In the genomic region with DNA sequence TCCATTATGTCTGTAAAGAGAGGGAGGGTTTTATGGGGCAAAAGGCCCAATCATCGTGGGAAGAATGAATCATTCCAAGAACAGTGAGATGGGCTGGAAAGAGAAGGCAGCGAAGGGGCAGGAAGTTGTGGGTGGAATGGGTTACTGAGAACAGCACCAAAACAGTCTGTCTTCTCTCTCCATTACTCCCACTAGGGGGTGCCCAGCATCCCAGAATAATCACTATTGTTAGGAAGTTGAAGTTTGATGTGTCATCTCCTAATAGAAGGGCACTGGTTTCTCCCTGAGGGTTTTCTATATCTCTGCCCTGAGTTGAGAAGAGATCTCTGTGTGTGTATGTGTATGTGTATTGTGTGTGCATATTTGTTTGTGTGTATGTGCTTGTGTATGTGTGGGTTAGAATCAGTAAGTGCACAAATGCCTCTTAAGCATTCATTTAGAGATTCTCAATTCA, we compare ENCODE assay signal across 8 cellular contexts.
A peak's percentile ranks its signal among the peaks of the same experiment; 100 is the strongest.
DNase-seq lines count a peak whose midpoint lies in the region; ATAC-seq, FAIRE-seq and TF ChIP-seq lines count a peak whose summit lies in the region.

No MANE protein-coding gene starts in this region.

- H3K9me1 ChIP-seq in K562 (ENCODE audit: control insufficient read depth, insufficient read depth, low read length) = no peaks in the 10 kb centered on the region

- intact Hi-C loops in K562 (cut with micrococcal nuclease) = loop anchor here (1.0 to 10.0 kb wide), 6 partner anchors 76 to 279 kb away; partner anchors contain the start of gene MAP4K3

- no peaks in the 10 kb centered on the region for H3K79me2 ChIP-seq in K562 (ENCODE audit: control insufficient read depth, insufficient read depth, low read length)

- no peak overlapping the region for H3K4me3 Mint-ChIP-seq in effector memory CD8-positive, alpha-beta T cell

- no peaks in the 10 kb centered on the region for H4K20me1 ChIP-seq in K562 (replicated peaks; ENCODE audit: control insufficient read depth, insufficient read depth, low read length)

- H3K9me3 ChIP-seq in SJCRH30 (replicated peaks) (no peaks in the 10 kb centered on the region), K562 (replicated peaks; ENCODE audit: control insufficient read depth, insufficient read depth, low read depth, low read length) (no peaks in the 10 kb centered on the region)

- in situ Hi-C loops in K562 (cut with MboI) = no loop called here

- H3K4me1 ChIP-seq in SJCRH30 (peaks cover 14% of the 10 kb centered on the region), K562 (replicated peaks in 1 of 2; ENCODE audit: control insufficient read depth in 2 of 2, insufficient read depth in 2 of 2, low read length in 2 of 2) (peaks cover 27 to 53% of the 10 kb centered on the region in 2 experiments)

- H3K36me3 ChIP-seq in SJCRH30 (no peaks in the 10 kb centered on the region), K562 (ENCODE audit: control insufficient read depth, insufficient read depth, low read length) (no peaks in the 10 kb centered on the region)

- 5% methylated on average over 2 of the region's 2 CpGs for WGBS in K562 (ENCODE audit: insufficient coverage, low coverage, missing lambda C conversion rate)

- DNase-seq in ELF-1 (ENCODE audit: low read depth, low spot score) (peak; percentile 55), SJCRH30 (peak; percentile 70 to 84), K562 (ENCODE audit: extremely low read depth in 1 of 4, low spot score in 3 of 4) (peak; percentile 69 to 87 (median 73)), kidney glomerular epithelial cell (lab: John Stamatoyannopoulos, UW) (peak; percentile 98)
- DNase-seq in stimulated activated CD4-positive, alpha-beta T cell treated with anti-CD3 and anti-CD28 coated beads, Interleukin-4, amount 100 ng/mL, for 24 hours = peak; percentile 86
- DNase-seq in effector memory CD8-positive, alpha-beta T cell = no peak

- H3K27me3 Mint-ChIP-seq in effector memory CD8-positive, alpha-beta T cell = no peaks in the 10 kb centered on the region

- CTCF ChIA-PET in K562 (lab: Yijun Ruan, JAX; ENCODE audit: low intra/inter-chr PET ratio) = no interaction called here

- 0 out of 4 replicates have a peak overlapping the region, but pooled peaks of 1 of the 2 experiments have one; percentile 7 for H3K9ac ChIP-seq in K562 (ENCODE audit: insufficient read depth in 1 of 2, low read depth in 2 of 2, low read length in 2 of 2)

- H3K27ac ChIP-seq in SJCRH30 (no peak overlapping the region), K562 (ENCODE audit: extremely low read depth, low read depth, low read length) (peak overlapping the region; percentile 77)

- no peak for TF ChIP-seq POLR2A in K562 (conservative IDR thresholded peaks at IDR 0.05)

- H3K4me1 Mint-ChIP-seq in effector memory CD8-positive, alpha-beta T cell (ENCODE audit: low read depth in 2 of 2) = peaks cover 0 to 2% of the 10 kb centered on the region in 2 donors

- no peaks in the 10 kb centered on the region for H3K27me3 ChIP-seq in SJCRH30
- no peaks in the 10 kb centered on the region for H3K27me3 ChIP-seq in K562 (ENCODE audit: control insufficient read depth in 2 of 2, insufficient read depth in 2 of 2, low read length in 2 of 2)

- no TSS peak for BruUV-seq in K562 (replicated peaks; lab: Mats Ljungman, UMichigan)

- no peak for TF ChIP-seq EP300 in K562 (IDR thresholded peaks at IDR 0.05; ENCODE audit: low read length)

- no peaks in the 10 kb centered on the region for H3K9me3 Mint-ChIP-seq in effector memory CD8-positive, alpha-beta T cell

- H3K4me3 ChIP-seq in SJCRH30 (no peak overlapping the region), K562 (no peak overlapping the region)

- TF ChIP-seq RAD21 in K562 (CRISPR knock-in tag; conservative IDR thresholded peaks at IDR 0.05 in 1 of 2, IDR thresholded peaks at IDR 0.05 in 1 of 2) = peak; percentile 73 to 86

- peak overlapping the region; percentile 84; the same call in 1 of the 2 replicates for H2AFZ ChIP-seq in K562 (ENCODE audit: low read depth, low read length)

- POLR2A ChIA-PET in K562 (lab: Yijun Ruan, JAX) = interaction anchor here (0.7 to 0.9 kb wide), 2 partner anchors 10 to 21 kb away, joined by 3 read pairs; no protein-coding TSS in a partner anchor

- peak; percentile 61 for FAIRE-seq in K562 (lab: Jason Lieb, UNC)

- ATAC-seq in GM19467 (IDR thresholded peaks at IDR 0.05; ENCODE audit: unreplicated experiment) = peak; percentile 90
- ATAC-seq in HG03558 (IDR thresholded peaks at IDR 0.05; ENCODE audit: extremely low read depth, unreplicated experiment) = peak; percentile 80
- peak; percentile 75 for ATAC-seq in K562
- ATAC-seq in effector memory CD8-positive, alpha-beta T cell (replicated peaks) = no peak

- H3K27ac Mint-ChIP-seq in effector memory CD8-positive, alpha-beta T cell = no peak overlapping the region

- no peak overlapping the region for H3K4me2 ChIP-seq in K562 (ENCODE audit: insufficient read depth, low read length)

- TF ChIP-seq CTCF in K562 (IDR thresholded peaks at IDR 0.05 in 2 of 3, conservative IDR thresholded peaks at IDR 0.05 in 1 of 3; ENCODE audit: insufficient read depth in 2 of 3, low read depth in 1 of 3, low read length in 3 of 3) = peak; percentile 63 to 81 (median 72)

- no peaks in the 10 kb centered on the region for H3K36me3 Mint-ChIP-seq in effector memory CD8-positive, alpha-beta T cell (ENCODE audit: insufficient read depth)

TF ChIP-seq in K562, 482 proteins besides CTCF, POLR2A, EP300 and RAD21 (continues in another document):
- peak in 1 of 2 experiments; percentile 31; a peak in 1 of 4 replicates for TF ChIP-seq ARNT (IDR thresholded peaks at IDR 0.05)
- no peak for TF ChIP-seq ZNF77 (CRISPR knock-in tag; IDR thresholded peaks at IDR 0.05)
- peak; percentile 29; the same call in 1 of the 2 replicates for TF ChIP-seq NBN (IDR thresholded peaks at IDR 0.05; ENCODE audit: low read depth)
- no peak for TF ChIP-seq WHSC1 (IDR thresholded peaks at IDR 0.05; ENCODE audit: low read length)
- TF ChIP-seq RBM22 (IDR thresholded peaks at IDR 0.05; ENCODE audit: low read depth, low read length, poor library complexity, severe bottlenecking) = no peak
- no peak for TF ChIP-seq NCOR1 (IDR thresholded peaks at IDR 0.05)
- no peak for TF ChIP-seq PURB (CRISPR knock-in tag; IDR thresholded peaks at IDR 0.05; ENCODE audit: low read depth)
- TF ChIP-seq HNRNPK (IDR thresholded peaks at IDR 0.05; ENCODE audit: low read depth, low read length, poor library complexity, severe bottlenecking) = no peak
- TF ChIP-seq SOX6 (IDR thresholded peaks at IDR 0.05) = peak; percentile 81
- TF ChIP-seq ZSCAN32 (CRISPR knock-in tag; IDR thresholded peaks at IDR 0.05) = no peak
- TF ChIP-seq C11orf30 (IDR thresholded peaks at IDR 0.05; ENCODE audit: low read depth) = peak; percentile 74; the same call in 1 of the 2 replicates
- TF ChIP-seq FIP1L1 (IDR thresholded peaks at IDR 0.05; ENCODE audit: low read depth, low read length, poor library complexity, severe bottlenecking) = no peak
- TF ChIP-seq NCOA6 (IDR thresholded peaks at IDR 0.05) = no peak
- TF ChIP-seq NR1H2 (CRISPR knock-in tag; IDR thresholded peaks at IDR 0.05) = no peak
- TF ChIP-seq ZEB2 (IDR thresholded peaks at IDR 0.05) = 0 out of 2 replicates have a peak, but pooled peaks have one; percentile 40
- TF ChIP-seq SFPQ (IDR thresholded peaks at IDR 0.05; ENCODE audit: low read depth, low read length) = no peak
- peak; percentile 62; the same call in 1 of the 2 replicates for TF ChIP-seq ZNF24 (IDR thresholded peaks at IDR 0.05)
- no peak for TF ChIP-seq BRD4 (IDR thresholded peaks at IDR 0.05)
- 0 out of 2 replicates have a peak, but pooled peaks have one; percentile 25 for TF ChIP-seq SMAD4 (CRISPR knock-in tag; conservative IDR thresholded peaks at IDR 0.05)
- TF ChIP-seq JUN (IDR thresholded peaks at IDR 0.05; ENCODE audit: borderline replicate concordance, low read depth, low read length) = no peak
- TF ChIP-seq JUN (CRISPR knock-in tag; IDR thresholded peaks at IDR 0.05; ENCODE audit: borderline replicate concordance) = no peak
- TF ChIP-seq ZNF316 (IDR thresholded peaks at IDR 0.05) = peak; percentile 67
- 0 out of 2 replicates have a peak, but pooled peaks have one; percentile 37 for TF ChIP-seq ZNF175 (CRISPR knock-in tag; IDR thresholded peaks at IDR 0.05; ENCODE audit: low read depth)
- TF ChIP-seq JUND (IDR thresholded peaks at IDR 0.05; ENCODE audit: borderline replicate concordance, low read depth, low read length) = peak; percentile 67; the same call in 1 of the 2 replicates
- peak; percentile 74; the same call in 2 of the 3 replicates for TF ChIP-seq JUND (tag; IDR thresholded peaks at IDR 0.05; ENCODE audit: borderline replicate concordance, low read depth, low read length)
- no peak for TF ChIP-seq SPI1 (IDR thresholded peaks at IDR 0.05; ENCODE audit: borderline replicate concordance, low read depth, low read length)
- TF ChIP-seq ARID1B (IDR thresholded peaks at IDR 0.05) = peak; percentile 39
- no peak for TF ChIP-seq L3MBTL2 (IDR thresholded peaks at IDR 0.05)
- TF ChIP-seq, protein P1, sequence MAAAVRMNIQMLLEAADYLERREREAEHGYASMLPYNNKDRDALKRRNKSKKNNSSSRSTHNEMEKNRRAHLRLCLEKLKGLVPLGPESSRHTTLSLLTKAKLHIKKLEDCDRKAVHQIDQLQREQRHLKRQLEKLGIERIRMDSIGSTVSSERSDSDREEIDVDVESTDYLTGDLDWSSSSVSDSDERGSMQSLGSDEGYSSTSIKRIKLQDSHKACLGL (CRISPR knock-in tag; IDR thresholded peaks at IDR 0.05; ENCODE audit: borderline replicate concordance, poor library complexity, severe bottlenecking) = no peak
- TF ChIP-seq LARP7 (IDR thresholded peaks at IDR 0.05) = 0 out of 2 replicates have a peak, but pooled peaks have one; percentile 39
- TF ChIP-seq PHF21A (IDR thresholded peaks at IDR 0.05; ENCODE audit: borderline replicate concordance, low read depth) = no peak

Comparison
In these comparisons a context has a peak if more than half of its experiments do, and no peak if none do; other contexts are left out.
1. DNase-seq: peak in ELF-1 (single experiment), SJCRH30 (2 of 2), K562 (4 of 4), kidney glomerular epithelial cell (single experiment) and stimulated activated CD4-positive, alpha-beta T cell treated with anti-CD3 and anti-CD28 coated beads, Interleukin-4, amount 100 ng/mL, for 24 hours (single experiment); none in effector memory CD8-positive, alpha-beta T cell (0 of 3).